17 cellular contexts compared by ENCODE assay signal in the genomic region with DNA sequence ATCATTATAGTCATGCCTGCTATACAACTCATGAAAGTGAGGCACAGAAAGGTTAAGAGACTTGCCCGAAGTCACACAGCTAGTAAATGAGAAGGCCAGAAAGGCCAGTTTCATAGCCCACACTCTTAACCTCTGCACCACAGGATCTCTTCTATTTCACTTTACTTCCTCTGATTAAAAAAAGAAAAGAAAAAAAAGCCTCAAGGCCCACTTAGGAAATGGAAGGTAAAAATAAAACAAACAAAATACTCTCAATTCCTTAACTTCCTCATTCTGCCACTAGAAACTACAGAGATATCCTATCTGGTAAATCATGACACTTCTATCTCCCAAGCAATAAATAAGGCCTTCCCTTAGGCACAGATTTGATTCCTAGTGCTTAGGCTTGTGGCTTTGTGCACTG. TPM values are rescaled to one million over a fixed set of nuclear protein-coding genes. Genes with fewer than 3 reads are reported as not detected.
DNase-seq lines count a peak whose midpoint lies in the region; ATAC-seq and TF ChIP-seq lines count a peak whose summit lies in the region.
"Had no signal": no experiment of that assay in that cellular context is flagged by ENCODE, and none has a peak within 500 bp of the region (broad histone marks: within the 10 kb centered on the region; RNA-seq: fewer than 3 reads in every experiment).

No MANE protein-coding gene starts in this region.

- in situ Hi-C loops in GM13977 (cut with MboI; ENCODE audit: low pct_unique_long_range_greater_than_20kb, low sequenced_read_pairs, unreplicated experiment): no loop called here

- no peak overlapping the region for H3K4me3 Mint-ChIP-seq in activated naive CD8-positive, alpha-beta T cell treated with anti-CD3 and anti-CD28 coated beads for 36 hours
- H3K4me3 Mint-ChIP-seq in activated naive CD8-positive, alpha-beta T cell treated with anti-CD3 and anti-CD28 coated beads, Interleukin-2, amount 50 U/mL, for 24 hours: no peak overlapping the region
- H3K4me3 Mint-ChIP-seq: naive thymus-derived CD8-positive, alpha-beta T cell; type B pancreatic cell had no signal

- no peaks in the 10 kb centered on the region for H3K36me3 Mint-ChIP-seq in activated naive CD8-positive, alpha-beta T cell treated with anti-CD3 and anti-CD28 coated beads for 36 hours
- no peaks in the 10 kb centered on the region for H3K36me3 Mint-ChIP-seq in activated naive CD8-positive, alpha-beta T cell treated with anti-CD3 and anti-CD28 coated beads, Interleukin-2, amount 50 U/mL, for 24 hours (ENCODE audit: low read depth)
- H3K36me3 Mint-ChIP-seq: naive thymus-derived CD8-positive, alpha-beta T cell; type B pancreatic cell had no signal

- DNase-seq in activated naive CD8-positive, alpha-beta T cell treated with anti-CD3 and anti-CD28 coated beads for 36 hours: no peak
- DNase-seq in activated naive CD8-positive, alpha-beta T cell treated with anti-CD3 and anti-CD28 coated beads, Interleukin-2, amount 50 U/mL, for 24 hours: no peak
- DNase-seq in NOMO-1 treated with dmso at 0.1 percent for 144 hours (lab: John Stamatoyannopoulos, UW; ENCODE audit: unreplicated experiment) (peak; percentile 73), kidney glomerular epithelial cell (lab: John Stamatoyannopoulos, UW) (peak; percentile 13), GM13977 (ENCODE audit: low spot score) (no peak), NCI-H82 treated with DMSO at 0.1 percent for 48 hours (lab: John Stamatoyannopoulos, UW; ENCODE audit: unreplicated experiment) (no peak)
- DNase-seq: anterior cingulate cortex; erythroblast; GOT3; left cardiac atrium; naive thymus-derived CD8-positive, alpha-beta T cell; NCI-H187; NCI-H526; Right ventricle myocardium superior had no signal

- peak overlapping the region; percentile 8 for H3K27ac Mint-ChIP-seq in activated naive CD8-positive, alpha-beta T cell treated with anti-CD3 and anti-CD28 coated beads for 36 hours
- no peak overlapping the region for H3K27ac Mint-ChIP-seq in activated naive CD8-positive, alpha-beta T cell treated with anti-CD3 and anti-CD28 coated beads, Interleukin-2, amount 50 U/mL, for 24 hours
- H3K27ac Mint-ChIP-seq: type B pancreatic cell had no signal

- no peak for TF ChIP-seq CTCF in GM13977 (IDR thresholded peaks at IDR 0.05; ENCODE audit: extremely low read depth, insufficient read depth, missing control alignments)

- ATAC-seq in activated naive CD8-positive, alpha-beta T cell treated with anti-CD3 and anti-CD28 coated beads, Interleukin-2, amount 50 U/mL, for 24 hours: no peak
- ATAC-seq in HG02970 (IDR thresholded peaks at IDR 0.05; ENCODE audit: low FRiP score, unreplicated experiment) (no peak), HG03378 (IDR thresholded peaks at IDR 0.05; ENCODE audit: unreplicated experiment) (no peak)
- ATAC-seq: left cardiac atrium; naive thymus-derived CD8-positive, alpha-beta T cell had no signal

- no peaks in the 10 kb centered on the region for H3K27me3 Mint-ChIP-seq in activated naive CD8-positive, alpha-beta T cell treated with anti-CD3 and anti-CD28 coated beads for 36 hours
- peaks cover 2% of the 10 kb centered on the region for H3K27me3 Mint-ChIP-seq in activated naive CD8-positive, alpha-beta T cell treated with anti-CD3 and anti-CD28 coated beads, Interleukin-2, amount 50 U/mL, for 24 hours
- H3K27me3 Mint-ChIP-seq: naive thymus-derived CD8-positive, alpha-beta T cell; type B pancreatic cell had no signal

- peaks cover 5% of the 10 kb centered on the region for H3K4me1 Mint-ChIP-seq in activated naive CD8-positive, alpha-beta T cell treated with anti-CD3 and anti-CD28 coated beads for 36 hours
- peaks cover 8% of the 10 kb centered on the region for H3K4me1 Mint-ChIP-seq in activated naive CD8-positive, alpha-beta T cell treated with anti-CD3 and anti-CD28 coated beads, Interleukin-2, amount 50 U/mL, for 24 hours

- H3K9me3 Mint-ChIP-seq in activated naive CD8-positive, alpha-beta T cell treated with anti-CD3 and anti-CD28 coated beads for 36 hours: no peaks in the 10 kb centered on the region
- no peaks in the 10 kb centered on the region for H3K9me3 Mint-ChIP-seq in activated naive CD8-positive, alpha-beta T cell treated with anti-CD3 and anti-CD28 coated beads, Interleukin-2, amount 50 U/mL, for 24 hours
- H3K9me3 Mint-ChIP-seq: naive thymus-derived CD8-positive, alpha-beta T cell; type B pancreatic cell had no signal

RNA-seq across cellular contexts. Expression of gene ENAH, which starts 7.6 kb away (rescaled TPM):
- total RNA-seq in activated naive CD8-positive, alpha-beta T cell treated with anti-CD3 and anti-CD28 coated beads for 36 hours: 1 to 10 TPM in 1 of 2 experiments, under 1 TPM in 1; 0.84 to 1.1 TPM

Comparison
In these comparisons a context has a peak if more than half of its experiments do, and no peak if none do; other contexts are left out.
1. DNase-seq: peak in NOMO-1 treated with dmso at 0.1 percent for 144 hours (single experiment) and kidney glomerular epithelial cell (single experiment); none in activated naive CD8-positive, alpha-beta T cell treated with anti-CD3 and anti-CD28 coated beads for 36 hours (single experiment), activated naive CD8-positive, alpha-beta T cell treated with anti-CD3 and anti-CD28 coated beads, Interleukin-2, amount 50 U/mL, for 24 hours (single experiment), GM13977 (single experiment) and NCI-H82 treated with DMSO at 0.1 percent for 48 hours (single experiment).